Comparison of ENCODE assay signal across 9 cellular contexts in the genomic region with DNA sequence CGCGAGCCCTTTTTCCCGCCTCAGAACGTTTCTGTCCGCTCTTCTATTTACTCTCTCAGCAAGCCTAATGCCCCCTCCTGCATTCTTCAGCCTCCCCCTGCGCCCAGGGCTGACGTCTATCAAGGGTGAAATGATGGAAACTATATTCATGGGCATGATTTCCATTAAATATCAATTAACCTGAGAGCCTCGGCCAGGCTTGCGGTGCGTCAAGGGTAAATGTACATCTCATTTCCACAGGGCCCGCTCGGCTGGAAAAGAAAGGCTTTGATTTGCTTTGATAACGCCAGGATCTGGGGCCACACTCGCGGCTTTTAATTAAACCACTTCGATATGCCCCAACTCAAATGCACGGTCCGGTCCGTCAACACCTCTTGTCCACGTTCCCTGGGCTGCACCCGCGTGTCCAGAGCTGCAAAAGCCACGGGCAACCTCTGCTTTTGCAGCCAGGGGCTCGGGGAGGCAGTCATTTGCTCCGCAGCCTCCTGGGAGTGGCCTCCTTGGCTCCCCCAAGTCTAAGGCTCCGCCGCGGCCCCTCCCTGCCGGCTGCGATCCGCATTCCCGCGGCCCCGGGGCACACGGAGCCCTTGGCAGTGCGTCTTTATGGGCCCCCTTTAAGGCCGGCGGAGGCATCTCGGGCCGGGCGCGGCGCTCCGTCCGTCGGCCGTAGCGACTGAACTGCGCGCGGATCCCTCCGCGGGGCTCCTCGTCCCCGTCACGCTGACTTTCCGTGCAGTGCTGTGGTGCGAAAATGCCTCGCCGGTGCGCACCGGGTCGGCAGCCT. TPM values are rescaled to one million over a fixed set of nuclear protein-coding genes. Genes with fewer than 3 reads are reported as not detected.
DNase-seq lines count a peak whose midpoint lies in the region; ATAC-seq, FAIRE-seq and TF ChIP-seq lines count a peak whose summit lies in the region.
"Had no signal": no experiment of that assay in that cellular context is flagged by ENCODE, and none has a peak within 500 bp of the region (broad histone marks: within the 10 kb centered on the region; RNA-seq: fewer than 3 reads in every experiment).

HOXD8 (plus strand) TSS at position 693 of the 784 bp plus-strand sequence. CDS start 662 bp downstream, outside the sequence.

- TF ChIP-seq POLR2A in A549 (IDR thresholded peaks at IDR 0.05; ENCODE audit: low read length): peak; percentile 41

- no peaks in the 10 kb centered on the region for H3K9me3 Mint-ChIP-seq in osteocyte (ENCODE audit: unreplicated experiment)

- H3K9ac ChIP-seq in fibroblast of lung (ENCODE audit: insufficient read depth, low read length) (no peak within 1 kb of the TSS), MM.1S (ENCODE audit: low read length) (no peak within 1 kb of the TSS)

- H3K4me3 ChIP-seq in A549 (peak within 1 kb of the TSS; percentile 81), fibroblast of lung (replicated peaks in 1 of 4; ENCODE audit: control extremely low read depth in 1 of 4, insufficient read depth in 1 of 4, low read depth in 3 of 4, low read length in 4 of 4) (peak within 1 kb of the TSS in 1 of 4 experiments; percentile 7), MM.1S (ENCODE audit: low read length) (no peak within 1 kb of the TSS)

- peaks cover 86% of the 10 kb centered on the region for H3K27me3 Mint-ChIP-seq in osteocyte (ENCODE audit: unreplicated experiment)

- no peak for FAIRE-seq in A549 (lab: Jason Lieb, UNC)
- FAIRE-seq: GM18507 had no signal

- H3K79me2 ChIP-seq in fibroblast of lung (ENCODE audit: control insufficient read depth, insufficient read depth, low read length): no peaks in the 10 kb centered on the region
- no peaks in the 10 kb centered on the region for H3K79me2 ChIP-seq in MM.1S (ENCODE audit: low read length)

- peaks cover 24% of the 10 kb centered on the region for H3K4me1 Mint-ChIP-seq in osteocyte (ENCODE audit: unreplicated experiment)

- TF ChIP-seq EP300 in A549 (IDR thresholded peaks at IDR 0.05): no peak

- ATAC-seq in A549: peak; percentile 65 to 73
- no peak for ATAC-seq in GM18907 (IDR thresholded peaks at IDR 0.05; ENCODE audit: unreplicated experiment)

- peak within 1 kb of the TSS; percentile 85 for H3K4me2 ChIP-seq in A549
- no peak within 1 kb of the TSS for H3K4me2 ChIP-seq in fibroblast of lung (ENCODE audit: extremely low read depth, insufficient read depth, low read length)
- H3K4me2 ChIP-seq in MM.1S (ENCODE audit: low read depth, low read length): no peak within 1 kb of the TSS

- TF ChIP-seq RAD21 in A549 (conservative IDR thresholded peaks at IDR 0.05 in 1 of 2, IDR thresholded peaks at IDR 0.05 in 1 of 2): no peak

- no peaks in the 10 kb centered on the region for H3K36me3 ChIP-seq in fibroblast of lung (ENCODE audit: control insufficient read depth, insufficient read depth, low read length)
- H3K36me3 ChIP-seq in MM.1S (replicated peaks; ENCODE audit: insufficient read depth, low read length): no peaks in the 10 kb centered on the region

- H3K9me2 ChIP-seq in MM.1S (replicated peaks; ENCODE audit: insufficient read depth, low read length): no peaks in the 10 kb centered on the region

- H3K36me3 Mint-ChIP-seq in osteocyte (ENCODE audit: unreplicated experiment): peaks cover 2% of the 10 kb centered on the region

- WGBS in A549 (ENCODE audit: missing lambda C conversion rate): 66% methylated on average over 32 of the region's 63 CpGs

- CTCF ChIA-PET in A549 (lab: Yijun Ruan, JAX): interaction anchor here (1.0 to 9.5 kb wide), 7 partner anchors 11 to 1032 kb away, joined by 3 to 139 read pairs (median 28); no protein-coding TSS in a partner anchor

- H3K4me1 ChIP-seq in A549: 0 out of 3 replicates have a peak, but pooled peaks cover 3% of the 10 kb centered on the region
- no peaks in the 10 kb centered on the region for H3K4me1 ChIP-seq in fibroblast of lung (ENCODE audit: control insufficient read depth, extremely low read depth, insufficient read depth, low read length)
- no peaks in the 10 kb centered on the region for H3K4me1 ChIP-seq in MM.1S (ENCODE audit: low read length)

- peak within 1 kb of the TSS; percentile 62 for H3K4me3 Mint-ChIP-seq in osteocyte (ENCODE audit: unreplicated experiment)

- H3K27ac ChIP-seq in A549: peak within 1 kb of the TSS; percentile 88 to 94
- no peak within 1 kb of the TSS for H3K27ac ChIP-seq in fibroblast of lung (ENCODE audit: insufficient read depth, low read length)
- no peak within 1 kb of the TSS for H3K27ac ChIP-seq in MM.1S (ENCODE audit: low read length)

- H3K27me3 ChIP-seq in fibroblast of lung (ENCODE audit: control insufficient read depth, insufficient read depth, low read length) (peaks cover 76% of the 10 kb centered on the region), MM.1S (replicated peaks; ENCODE audit: insufficient read depth, low read length) (peaks cover 26% of the 10 kb centered on the region)

- TF ChIP-seq CTCF in A549 (IDR thresholded peaks at IDR 0.05) (no peak; the same call in 2 of the 3 replicates), fibroblast of lung (conservative IDR thresholded peaks at IDR 0.05 in 1 of 2, IDR thresholded peaks at IDR 0.05 in 1 of 2; ENCODE audit: low read depth in 1 of 2, low read length in 2 of 2) (no peak), osteocyte (IDR thresholded peaks at IDR 0.05) (no peak), MM.1S (IDR thresholded peaks at IDR 0.05; ENCODE audit: low read length) (no peak)

- no peaks in the 10 kb centered on the region for H3F3A ChIP-seq in MM.1S (ENCODE audit: insufficient read depth, low read length)

- no peak within 1 kb of the TSS for H2AFZ ChIP-seq in fibroblast of lung (ENCODE audit: low read length)
- no peak within 1 kb of the TSS for H2AFZ ChIP-seq in MM.1S (ENCODE audit: low read length)

- H3K27ac Mint-ChIP-seq in osteocyte (ENCODE audit: unreplicated experiment): no peak within 1 kb of the TSS

- H4K20me1 ChIP-seq in fibroblast of lung (ENCODE audit: control insufficient read depth, extremely low read depth, insufficient read depth, low read length) (no peaks in the 10 kb centered on the region), MM.1S (ENCODE audit: insufficient read depth, low read length) (no peaks in the 10 kb centered on the region)

- H3K9me3 ChIP-seq in A549 (no peaks in the 10 kb centered on the region), fibroblast of lung (ENCODE audit: control insufficient read depth, insufficient read depth, low read depth, low read length) (no peaks in the 10 kb centered on the region), MM.1S (replicated peaks; ENCODE audit: insufficient read depth, low read length) (no peaks in the 10 kb centered on the region)

- DNase-seq in A549 (ENCODE audit: low read depth in 1 of 2, low spot score in 1 of 2) (peak; percentile 38 to 85), HCEC 1CT (peak; percentile 90), SW480 (ENCODE audit: low spot score) (peak; percentile 81), fibroblast of lung (ENCODE audit: low read depth in 2 of 2) (peak; percentile 22 to 56), osteocyte (ENCODE audit: extremely low spot score, unreplicated experiment) (no peak), MM.1S (no peak), mucosa of gallbladder (ENCODE audit: low spot score) (no peak)

- POLR2A ChIA-PET in A549 (lab: Yijun Ruan, JAX): interaction anchor here (1.2 kb wide), 1 partner anchor 140 kb away, joined by 3 read pairs; the partner anchor contains the start of gene MTX2

TF ChIP-seq in A549, 52 proteins besides CTCF, POLR2A, EP300 and RAD21 (continues in another document):
- TF ChIP-seq KDM1A (IDR thresholded peaks at IDR 0.05; ENCODE audit: low read depth): no peak
- peak in 1 of 2 experiments; percentile 50; a peak in 2 of 5 replicates for TF ChIP-seq JUN (IDR thresholded peaks at IDR 0.05)
- TF ChIP-seq BHLHE40 (IDR thresholded peaks at IDR 0.05; ENCODE audit: low read depth, low read length): no peak
- peak; percentile 58 for TF ChIP-seq CHD2 (IDR thresholded peaks at IDR 0.05; ENCODE audit: low read length, partially characterized antibody)
- no peak for TF ChIP-seq RNF2 (IDR thresholded peaks at IDR 0.05; ENCODE audit: borderline replicate concordance, low read depth)
- TF ChIP-seq RCOR1 (IDR thresholded peaks at IDR 0.05; ENCODE audit: low read depth, low read length): no peak
- no peak for TF ChIP-seq CBX8 (IDR thresholded peaks at IDR 0.05)
- TF ChIP-seq ZSCAN20 (CRISPR knock-in tag; IDR thresholded peaks at IDR 0.05): no peak
- TF ChIP-seq HMGXB4 (CRISPR knock-in tag; IDR thresholded peaks at IDR 0.05; ENCODE audit: borderline replicate concordance): no peak
- TF ChIP-seq CEBPB (IDR thresholded peaks at IDR 0.05): no peak
- TF ChIP-seq JUNB (IDR thresholded peaks at IDR 0.05): no peak
- no peak for TF ChIP-seq NFE2L2 (conservative IDR thresholded peaks at IDR 0.05; ENCODE audit: low read length)

RNA-seq across cellular contexts. Expression of gene HOXD8, which starts in this region (rescaled TPM):
- polyA plus RNA-seq in A549 (2011; rRNA removed) (6.4 and 8.5 TPM in 2 replicates), A549 (2017; fragmentation: RNase III; extraction: RNeasy Plus Mini Kit Qiagen cat#74134 plus additional on column Dnase treatment) (3.5 to 3.9 TPM (median 3.8 TPM) in 3 replicates), fibroblast of lung (0.05 TPM in 1 of 2 replicates, not detected in the other)
- polyA plus RNA-seq in A549 (2012; cell fraction: cytosol; rRNA removed): 2.3 and 3.0 TPM in 2 replicates
- 1.7 and 1.8 TPM in 2 replicates for polyA plus RNA-seq in A549 (2012; cell fraction: nucleus; rRNA removed)
- polyA minus RNA-seq in A549 (2011; rRNA and poly(A)+ RNA removed): 0.97 and 2.5 TPM in 2 replicates
- total RNA-seq in fibroblast of lung (not detected in 2 replicates), osteocyte (not detected in 2 replicates), mucosa of gallbladder (1.7 TPM)
- not detected in 2 replicates for polyA plus RNA-seq in fibroblast of lung (2012)
- polyA minus RNA-seq in fibroblast of lung (ENCODE audit: low replicate concordance): not detected in 2 replicates

Comparison
In these comparisons a context has a peak if more than half of its experiments do, and no peak if none do; other contexts are left out.
1. Peak in DNase-seq in fibroblast of lung; RNA of the gene not detected or under 1 TPM.
2. DNase-seq: peak in A549 (2 of 2), HCEC 1CT (single experiment) and SW480 (single experiment); none in osteocyte (single experiment), MM.1S (single experiment) and mucosa of gallbladder (single experiment).
3. H3K27ac ChIP-seq: peak in A549 (2 of 2); none in fibroblast of lung (single experiment) and MM.1S (single experiment).